In the genomic region with DNA sequence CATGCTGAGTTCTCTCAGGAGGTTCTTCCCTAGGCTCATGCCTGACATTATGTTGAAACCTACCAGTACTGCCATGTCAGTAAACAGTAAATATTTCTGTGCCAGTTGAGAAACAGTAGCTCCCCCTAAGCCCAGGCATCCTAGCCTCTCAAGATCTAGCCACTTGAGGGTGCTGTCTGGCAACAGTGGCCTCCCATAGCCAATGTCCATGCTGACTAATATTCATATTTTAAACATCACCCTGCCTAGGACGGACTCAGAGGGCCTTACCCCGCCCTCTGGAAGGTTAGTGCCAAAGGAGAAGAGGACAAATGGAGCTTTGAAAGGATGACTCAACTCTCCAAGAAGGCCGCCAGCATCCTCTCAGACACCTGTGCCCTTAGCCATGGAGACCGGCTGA, we compare ENCODE assay signal across 14 cellular contexts. TPM values are rescaled to one million over a fixed set of nuclear protein-coding genes. Genes with fewer than 3 reads are reported as not detected.
A peak's percentile ranks its signal among the peaks of the same experiment; 100 is the strongest.
DNase-seq lines count a peak whose midpoint lies in the region; ATAC-seq and TF ChIP-seq lines count a peak whose summit lies in the region.
"Had no signal": no experiment of that assay in that cellular context is flagged by ENCODE, and none has a peak within 500 bp of the region (broad histone marks: within the 10 kb centered on the region; RNA-seq: fewer than 3 reads in every experiment).

No MANE protein-coding gene starts in this region.

- in situ Hi-C loops in transverse colon (cut with MboI; ENCODE audit: low pct_ligation_motif_present in 1 of 4, low pct_unique_long_range_greater_than_20kb in 1 of 4, low sequenced_read_pairs in 3 of 4): no loop called here

- H4K20me1 ChIP-seq in fibroblast of lung (ENCODE audit: control insufficient read depth, extremely low read depth, insufficient read depth, low read length): no peaks in the 10 kb centered on the region

- intact Hi-C loops in transverse colon (cut with DNase I; ENCODE audit: low total_unique reads): no loop called here

- H3K4me3 ChIP-seq in AG04450 (ENCODE audit: low read depth, low read length): no peak overlapping the region
- H3K4me3 ChIP-seq in fibroblast of lung (replicated peaks in 1 of 4; ENCODE audit: control extremely low read depth in 1 of 4, insufficient read depth in 1 of 4, low read depth in 3 of 4, low read length in 4 of 4): no peak overlapping the region
- H3K4me3 ChIP-seq in transverse colon: no peak overlapping the region
- H3K4me3 ChIP-seq: gastroesophageal sphincter, lung had no signal

- CTCF ChIA-PET in AG04450 (lab: Charles Lee): interaction anchor here (0.6 to 7.2 kb wide), 13 partner anchors 8 to 398 kb away, joined by 3 to 67 read pairs (median 4); no protein-coding TSS in a partner anchor
- CTCF ChIA-PET in RWPE1 (lab: Yijun Ruan, JAX): interaction anchor here (0.5 to 2.7 kb wide), 12 partner anchors 37 to 983 kb away, joined by 3 to 18 read pairs (median 3); no protein-coding TSS in a partner anchor

- no peak for ATAC-seq in GM21515 (IDR thresholded peaks at IDR 0.05; ENCODE audit: unreplicated experiment)
- ATAC-seq: gastroesophageal sphincter, T-helper 17 cell had no signal

- no peak overlapping the region for H2AFZ ChIP-seq in fibroblast of lung (ENCODE audit: low read length)

- POLR2A ChIA-PET in AG04450 (lab: Yijun Ruan, JAX) (no interaction called here), RWPE1 (lab: Yijun Ruan, JAX; ENCODE audit: low non-redundant PET) (no interaction called here)

- H3K4me2 ChIP-seq in fibroblast of lung (ENCODE audit: extremely low read depth, insufficient read depth, low read length): no peak overlapping the region

- no peak for TF ChIP-seq EP300 in transverse colon (IDR thresholded peaks at IDR 0.05; ENCODE audit: low read depth)

- H3K9ac ChIP-seq in fibroblast of lung (ENCODE audit: insufficient read depth, low read length): no peak overlapping the region

- no peak overlapping the region for H3K4me3 Mint-ChIP-seq in glutamatergic neuron (ENCODE audit: unreplicated experiment)
- H3K4me3 Mint-ChIP-seq: CD14-positive monocyte, T-helper 17 cell, type B pancreatic cell had no signal

- DNase-seq in AG04450 (ENCODE audit: low read depth, low spot score) (no peak), H4 (ENCODE audit: low spot score) (peak; percentile 36), RWPE1 (ENCODE audit: low spot score) (peak; percentile 80), fibroblast of lung (ENCODE audit: low read depth in 2 of 2) (peak; percentile 34 to 56), mucosa of gallbladder (ENCODE audit: low spot score) (no peak), glutamatergic neuron (no peak), transverse colon (no peak)
- DNase-seq: NCI-H526 treated with DMSO at 0.1 percent for 48 hours, T-helper 17 cell had no signal

- H3K4me1 Mint-ChIP-seq in glutamatergic neuron (ENCODE audit: low read depth, unreplicated experiment): no peaks in the 10 kb centered on the region
- H3K4me1 Mint-ChIP-seq: T-helper 17 cell had no signal

- no peak overlapping the region for H3K27ac ChIP-seq in AG04450 (ENCODE audit: low read depth, low read length)
- no peak overlapping the region for H3K27ac ChIP-seq in RWPE1
- H3K27ac ChIP-seq in fibroblast of lung (ENCODE audit: insufficient read depth, low read length): no peak overlapping the region
- H3K27ac ChIP-seq in transverse colon: no peak overlapping the region
- H3K27ac ChIP-seq: gastroesophageal sphincter had no signal

- no peaks in the 10 kb centered on the region for H3K36me3 Mint-ChIP-seq in glutamatergic neuron (ENCODE audit: unreplicated experiment)
- H3K36me3 Mint-ChIP-seq: CD14-positive monocyte, type B pancreatic cell had no signal

- TF ChIP-seq POLR2A in transverse colon (IDR thresholded peaks at IDR 0.05): no peak

- 95% methylated on average over 4 of the region's 4 CpGs; no CpG with 5 or more reads in 1 of the 2 donors for WGBS in transverse colon (ENCODE audit: low coverage in 1 of 2), 2 donors

- H3K27me3 ChIP-seq in AG04450 (ENCODE audit: control insufficient read depth, insufficient read depth, low read length) (no peaks in the 10 kb centered on the region), fibroblast of lung (ENCODE audit: control insufficient read depth, insufficient read depth, low read length) (no peaks in the 10 kb centered on the region), transverse colon (no peaks in the 10 kb centered on the region)
- H3K27me3 ChIP-seq: gastroesophageal sphincter had no signal

- no peaks in the 10 kb centered on the region for H3K9me3 ChIP-seq in AG04450 (ENCODE audit: control insufficient read depth, insufficient read depth, low read length)
- no peaks in the 10 kb centered on the region for H3K9me3 ChIP-seq in fibroblast of lung (ENCODE audit: control insufficient read depth, insufficient read depth, low read depth, low read length)
- H3K9me3 ChIP-seq in transverse colon: no peaks in the 10 kb centered on the region
- H3K9me3 ChIP-seq: gastroesophageal sphincter had no signal

- TF ChIP-seq CTCF in AG04450 (IDR thresholded peaks at IDR 0.05; ENCODE audit: low read depth, low read length) (peak; percentile 55), RWPE1 (conservative IDR thresholded peaks at IDR 0.05; ENCODE audit: low read depth) (no peak; the same call in 1 of the 2 replicates), fibroblast of lung (conservative IDR thresholded peaks at IDR 0.05 in 1 of 2, IDR thresholded peaks at IDR 0.05 in 1 of 2; ENCODE audit: low read depth in 1 of 2, low read length in 2 of 2) (peak; percentile 42 to 47), glutamatergic neuron (IDR thresholded peaks at IDR 0.05; ENCODE audit: partially characterized antibody, unreplicated experiment) (no peak), transverse colon (IDR thresholded peaks at IDR 0.05) (no peak)

- no peaks in the 10 kb centered on the region for H3K79me2 ChIP-seq in fibroblast of lung (ENCODE audit: control insufficient read depth, insufficient read depth, low read length)

- H3K4me1 ChIP-seq in fibroblast of lung (ENCODE audit: control insufficient read depth, extremely low read depth, insufficient read depth, low read length) (no peaks in the 10 kb centered on the region), transverse colon (no peaks in the 10 kb centered on the region)
- H3K4me1 ChIP-seq: gastroesophageal sphincter had no signal

- H3K36me3 ChIP-seq in fibroblast of lung (ENCODE audit: control insufficient read depth, insufficient read depth, low read length) (no peaks in the 10 kb centered on the region), transverse colon (no peaks in the 10 kb centered on the region)
- H3K36me3 ChIP-seq: gastroesophageal sphincter had no signal

- peaks cover 5% of the 10 kb centered on the region for H3K27me3 Mint-ChIP-seq in glutamatergic neuron (ENCODE audit: unreplicated experiment)
- H3K27me3 Mint-ChIP-seq: T-helper 17 cell, type B pancreatic cell had no signal

- no peak overlapping the region for H3K27ac Mint-ChIP-seq in glutamatergic neuron (ENCODE audit: unreplicated experiment)
- H3K27ac Mint-ChIP-seq: CD14-positive monocyte, T-helper 17 cell, type B pancreatic cell had no signal

- H3K9me3 Mint-ChIP-seq in glutamatergic neuron (ENCODE audit: unreplicated experiment): peaks cover 2% of the 10 kb centered on the region
- H3K9me3 Mint-ChIP-seq: type B pancreatic cell had no signal

RNA-seq across cellular contexts. Expression of gene ACSM6, which starts 7.7 kb away (rescaled TPM):
- polyA plus RNA-seq in AG04450 (2011; rRNA removed): not detected in 2 replicates
- not detected in 2 replicates for polyA minus RNA-seq in AG04450 (2011; rRNA and poly(A)+ RNA removed)
- total RNA-seq in H4 (2014; rRNA removed; shearing (Covaris generic)): not detected in 2 replicates
- not detected in 2 replicates for total RNA-seq in fibroblast of lung
- not detected in 2 replicates for polyA plus RNA-seq in fibroblast of lung
- polyA plus RNA-seq in fibroblast of lung (2012): not detected in 2 replicates
- not detected in 2 replicates for polyA minus RNA-seq in fibroblast of lung (ENCODE audit: low replicate concordance)
- total RNA-seq in mucosa of gallbladder: not detected
- total RNA-seq in glutamatergic neuron (ENCODE audit: unreplicated experiment): not detected
- not detected for total RNA-seq in transverse colon
- total RNA-seq: lung, T-helper 17 cell had no signal
- polyA plus RNA-seq: CD14-positive monocyte, lung had no signal

Comparison
In these comparisons a context has a peak if more than half of its experiments do, and no peak if none do; other contexts are left out.
1. DNase-seq: peak in H4 (single experiment), RWPE1 (single experiment) and fibroblast of lung (2 of 2); none in AG04450 (single experiment), mucosa of gallbladder (single experiment), glutamatergic neuron (single experiment) and transverse colon (single experiment).
2. CTCF ChIP-seq: peak in AG04450 (single experiment) and fibroblast of lung (2 of 2); none in RWPE1 (single experiment), glutamatergic neuron (single experiment) and transverse colon (0 of 5).